ENCODE assay signal across 11 cellular contexts in the genomic region with DNA sequence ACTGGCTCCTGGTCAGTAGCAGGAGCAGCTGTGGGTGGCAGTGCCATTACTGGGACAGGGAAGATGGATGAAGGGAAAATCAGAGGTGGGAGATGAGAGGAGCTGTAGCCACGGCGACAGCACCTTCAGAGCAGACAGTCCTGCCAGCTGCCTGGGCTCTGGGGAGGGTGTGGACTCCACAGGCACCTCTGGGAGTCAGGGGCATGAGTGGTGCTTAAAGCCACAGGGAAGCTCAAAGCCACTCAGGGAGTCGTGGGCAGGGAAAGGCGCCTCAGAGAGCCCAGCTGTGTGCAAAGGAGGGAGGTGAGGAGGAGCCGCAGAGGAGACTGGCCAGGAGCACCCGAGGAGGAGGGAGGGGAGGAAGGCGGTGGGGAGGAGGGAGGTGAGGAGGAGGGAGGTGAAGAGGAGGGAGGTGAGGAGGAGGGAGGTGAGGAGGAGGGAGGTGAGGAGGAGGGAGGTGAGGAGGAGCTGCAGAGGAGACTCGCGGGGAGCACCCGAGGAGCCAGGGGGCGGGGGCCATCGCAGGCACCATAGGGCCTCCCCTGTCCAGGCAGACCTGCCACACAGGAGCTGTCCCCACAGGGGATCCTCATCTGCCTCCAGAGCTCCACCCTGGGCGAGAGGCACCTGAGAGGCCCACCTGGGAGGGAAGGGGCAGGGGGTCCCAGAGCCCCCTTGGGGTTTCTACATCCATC.
"Had no signal": no experiment of that assay in that cellular context is flagged by ENCODE, and none has a peak within 500 bp of the region (broad histone marks: within the 10 kb centered on the region; RNA-seq: fewer than 3 reads in every experiment).

No MANE protein-coding gene starts in this region.

- H3K4me3 ChIP-seq: coronary artery, gastroesophageal sphincter, ovary, skin epidermis, tibial artery had no signal

- DNase-seq: activated CD4-positive, alpha-beta memory T cell treated with anti-CD3 and anti-CD28 coated beads, Interleukin-2, amount 10 ng/mL, durations not matched to agents 7 days and 5 days; activated naive CD4-positive, alpha-beta T cell treated with anti-CD3 and anti-CD28 coated beads, Interleukin-2, amount 10 ng/mL, durations not matched to agents 7 days and 5 days; caudate nucleus; effector CD4-positive, alpha-beta T cell; ovary had no signal

- ATAC-seq: gastroesophageal sphincter had no signal

- H3K27ac ChIP-seq: coronary artery, epithelial cell of prostate, gastroesophageal sphincter, ovary, skin epidermis, tibial artery had no signal

- H3K4me1 ChIP-seq: gastroesophageal sphincter, tibial artery had no signal

- FAIRE-seq: keratinocyte had no signal

- H3K36me3 ChIP-seq: gastroesophageal sphincter, ovary, tibial artery had no signal

- H3K9me3 ChIP-seq: gastroesophageal sphincter, ovary, tibial artery had no signal

- H3K27me3 ChIP-seq: ovary had no signal
